In the genomic region with DNA sequence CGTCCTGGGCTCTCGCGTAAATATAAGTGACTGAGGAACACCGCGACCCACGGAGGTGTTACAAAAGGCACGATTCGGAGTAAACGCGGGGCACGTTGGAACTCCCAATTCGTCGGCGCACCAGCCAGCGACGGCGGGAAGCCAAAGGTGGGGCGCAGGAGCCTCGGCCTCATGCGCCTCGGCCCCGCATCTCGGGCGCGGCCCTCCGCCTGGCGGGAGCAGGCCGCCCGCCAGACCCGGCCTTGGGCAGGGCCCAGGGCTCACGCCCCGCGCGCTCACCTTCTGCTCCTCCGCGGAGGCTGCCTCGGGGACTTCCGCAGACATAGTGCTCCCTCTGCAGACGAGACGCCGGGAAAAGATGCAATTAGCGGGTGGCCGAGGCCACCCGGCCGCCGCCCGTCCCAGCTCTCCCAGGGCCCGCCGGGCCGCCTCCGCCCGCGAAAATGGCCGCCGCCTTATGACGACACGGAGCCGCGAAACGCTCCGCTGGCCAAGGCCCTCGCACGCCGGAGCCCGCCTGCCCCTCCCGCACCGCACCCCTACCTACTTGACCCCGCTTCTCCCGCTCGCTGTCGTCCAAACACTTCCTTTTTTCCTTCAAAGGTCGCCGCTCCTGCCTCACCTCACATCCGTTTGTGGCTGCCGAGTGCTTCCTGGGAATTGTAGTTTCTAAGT, we compare ENCODE assay signal across 8 cellular contexts. TPM values are rescaled to one million over a fixed set of nuclear protein-coding genes. Genes with fewer than 3 reads are reported as not detected.
DNase-seq lines count a peak whose midpoint lies in the region; ATAC-seq and TF ChIP-seq lines count a peak whose summit lies in the region.

A gene with protein sequence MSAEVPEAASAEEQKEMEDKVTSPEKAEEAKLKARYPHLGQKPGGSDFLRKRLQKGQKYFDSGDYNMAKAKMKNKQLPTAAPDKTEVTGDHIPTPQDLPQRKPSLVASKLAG (minus strand): TSS at position 462 of the 675 bp plus-strand sequence. CDS start 138 bp downstream, at position 324.

- no peak for TF ChIP-seq POLR2A in testis (IDR thresholded peaks at IDR 0.05)

- intact Hi-C loops in testis (cut with DNase I; ENCODE audit: low total_unique reads): no loop called here

- peak; percentile 90 for ATAC-seq in omental fat pad (ENCODE audit: low FRiP score)

- 2% methylated on average over 13 of the region's 75 CpGs for WGBS in SK-N-SH (ENCODE audit: low lambda C conversion rate)
- WGBS in testis, 2 donors: 0 to 1% methylated on average over 39 to 62 of the region's 75 CpGs

- peak within 1 kb of the TSS; percentile 85 for H3K4me2 ChIP-seq in SK-N-SH

- peak in 1 of 2 experiments; percentile 9; a peak in 1 of 4 replicates for TF ChIP-seq EP300 in SK-N-SH (IDR thresholded peaks at IDR 0.05; ENCODE audit: borderline replicate concordance in 1 of 2, low read depth in 1 of 2, low read length in 1 of 2)

- peak within 1 kb of the TSS; percentile 97 for H2AFZ ChIP-seq in SK-N-SH (ENCODE audit: low read depth)

- peaks cover 7% of the 10 kb centered on the region for H3F3A ChIP-seq in SK-N-SH (replicated peaks; ENCODE audit: insufficient read depth)

- H3K27ac ChIP-seq in SK-N-SH (ENCODE audit: low read depth in 2 of 2, low read length in 1 of 2) (peak within 1 kb of the TSS; percentile 78 to 84), testis (peak within 1 kb of the TSS; percentile 93 to 97)

- CTCF ChIA-PET in SK-N-SH (lab: Yijun Ruan, JAX): no interaction called here

- H3K79me2 ChIP-seq in SK-N-SH (ENCODE audit: insufficient read depth): peaks cover 50% of the 10 kb centered on the region

- peak within 1 kb of the TSS; percentile 94 for H3K4me3 ChIP-seq in GM06990 (replicated peaks; ENCODE audit: low read depth, low read length)
- peak within 1 kb of the TSS; percentile 94 for H3K4me3 ChIP-seq in HFF-Myc (replicated peaks; ENCODE audit: low read depth, low read length)
- H3K4me3 ChIP-seq in SK-N-SH (ENCODE audit: low read depth in 2 of 2, low read length in 1 of 2): peak within 1 kb of the TSS; percentile 70 to 87
- H3K4me3 ChIP-seq in testis: peak within 1 kb of the TSS; percentile 76 to 95

- no peaks in the 10 kb centered on the region for H3K9me3 ChIP-seq in SK-N-SH
- H3K9me3 ChIP-seq in testis: no peaks in the 10 kb centered on the region

- peak; percentile 43 for TF ChIP-seq RAD21 in SK-N-SH (IDR thresholded peaks at IDR 0.05; ENCODE audit: low read length)

- peak; percentile 94 for DNase-seq in GM06990 (ENCODE audit: extremely low read depth, insufficient read length)
- DNase-seq in HFF-Myc (ENCODE audit: extremely low read depth, low read depth): peak; percentile 76
- peak; percentile 88 for DNase-seq in MV-4-11 (lab: John Stamatoyannopoulos, UW)
- peak; percentile 96 for DNase-seq in SK-N-SH
- DNase-seq in activated naive CD4-positive, alpha-beta T cell treated with anti-CD3 and anti-CD28 coated beads, Interleukin-2, amount 50 U/mL, for 16 hours: peak; percentile 78
- DNase-seq in globus pallidus (ENCODE audit: low spot score): peak; percentile 87
- DNase-seq in omental fat pad (ENCODE audit: low spot score): peak; percentile 66
- DNase-seq in testis: peak; percentile 97

- H3K9ac ChIP-seq in SK-N-SH: peak within 1 kb of the TSS; percentile 98

- H3K27me3 ChIP-seq in GM06990 (replicated peaks; ENCODE audit: control insufficient read depth, insufficient read depth, low read length) (no peaks in the 10 kb centered on the region), SK-N-SH (ENCODE audit: insufficient read depth) (no peaks in the 10 kb centered on the region), testis (no peaks in the 10 kb centered on the region)

- POLR2A ChIA-PET in SK-N-SH (lab: Yijun Ruan, JAX): interaction anchor here (0.9 kb wide), 1 partner anchor 18 kb away, joined by 3 read pairs; no protein-coding TSS in a partner anchor

- H3K36me3 ChIP-seq in GM06990 (ENCODE audit: control insufficient read depth, insufficient read depth, low read length): no peaks in the 10 kb centered on the region
- H3K36me3 ChIP-seq in SK-N-SH (replicated peaks in 1 of 2; ENCODE audit: control insufficient read depth in 1 of 2, insufficient read depth in 2 of 2, low read length in 1 of 2): peaks cover 0 to 1% of the 10 kb centered on the region in 2 experiments
- no peaks in the 10 kb centered on the region for H3K36me3 ChIP-seq in testis (ENCODE audit: low read depth, missing control alignments)

- H3K4me1 ChIP-seq in SK-N-SH (ENCODE audit: control insufficient read depth in 1 of 2, insufficient read depth in 2 of 2, low read depth in 1 of 2, low read length in 1 of 2): peaks cover 5 to 8% of the 10 kb centered on the region in 2 experiments; a peak in 3 of 4 replicates
- H3K4me1 ChIP-seq in testis: peaks cover 19% of the 10 kb centered on the region

- H4K20me1 ChIP-seq in SK-N-SH (ENCODE audit: insufficient read depth): peaks cover 42% of the 10 kb centered on the region

- H3K9me2 ChIP-seq in SK-N-SH: no peaks in the 10 kb centered on the region

- TF ChIP-seq CTCF in GM06990 (IDR thresholded peaks at IDR 0.05; ENCODE audit: insufficient read depth, low read length, poor library complexity, severe bottlenecking) (no peak), HFF-Myc (IDR thresholded peaks at IDR 0.05; ENCODE audit: low read depth, low read length, missing control alignments) (no peak), SK-N-SH (IDR thresholded peaks at IDR 0.05) (peak; percentile 13; the same call in 1 of the 2 replicates), omental fat pad (IDR thresholded peaks at IDR 0.05) (no peak), testis (IDR thresholded peaks at IDR 0.05) (no peak)

TF ChIP-seq in SK-N-SH, 30 proteins besides CTCF, POLR2A, EP300 and RAD21 (continues in another document):
- TF ChIP-seq RCOR1 (IDR thresholded peaks at IDR 0.05; ENCODE audit: low read length) (peak; percentile 59; the same call in 1 of the 2 replicates), SMC3 (IDR thresholded peaks at IDR 0.05; ENCODE audit: low read depth, low read length) (no peak), FOSL2 (IDR thresholded peaks at IDR 0.05; ENCODE audit: borderline replicate concordance, low read depth) (no peak), GABPA (IDR thresholded peaks at IDR 0.05; ENCODE audit: low read depth) (peak; percentile 96), EZH2phosphoT487 (IDR thresholded peaks at IDR 0.05; ENCODE audit: borderline replicate concordance, low read depth) (no peak), SIN3A (IDR thresholded peaks at IDR 0.05; ENCODE audit: borderline replicate concordance, low read depth, low read length) (peak; percentile 20; the same call in 1 of the 2 replicates), JUND (IDR thresholded peaks at IDR 0.05) (0 out of 2 replicates have a peak, but pooled peaks have one; percentile 8), ELF1 (IDR thresholded peaks at IDR 0.05) (peak; percentile 50), MEF2A (IDR thresholded peaks at IDR 0.05; ENCODE audit: borderline replicate concordance, low read depth) (no peak), NFIC (IDR thresholded peaks at IDR 0.05; ENCODE audit: borderline replicate concordance) (no peak; the same call in 1 of the 2 replicates), POLR2AphosphoS5 (IDR thresholded peaks at IDR 0.05; ENCODE audit: low read depth, low read length) (peak; percentile 53)
- TF ChIP-seq, protein P1, sequence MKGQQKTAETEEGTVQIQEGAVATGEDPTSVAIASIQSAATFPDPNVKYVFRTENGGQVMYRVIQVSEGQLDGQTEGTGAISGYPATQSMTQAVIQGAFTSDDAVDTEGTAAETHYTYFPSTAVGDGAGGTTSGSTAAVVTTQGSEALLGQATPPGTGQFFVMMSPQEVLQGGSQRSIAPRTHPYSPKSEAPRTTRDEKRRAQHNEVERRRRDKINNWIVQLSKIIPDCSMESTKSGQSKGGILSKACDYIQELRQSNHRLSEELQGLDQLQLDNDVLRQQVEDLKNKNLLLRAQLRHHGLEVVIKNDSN (IDR thresholded peaks at IDR 0.05; ENCODE audit: borderline replicate concordance, low read depth): no peak
- TF ChIP-seq, protein P2, sequence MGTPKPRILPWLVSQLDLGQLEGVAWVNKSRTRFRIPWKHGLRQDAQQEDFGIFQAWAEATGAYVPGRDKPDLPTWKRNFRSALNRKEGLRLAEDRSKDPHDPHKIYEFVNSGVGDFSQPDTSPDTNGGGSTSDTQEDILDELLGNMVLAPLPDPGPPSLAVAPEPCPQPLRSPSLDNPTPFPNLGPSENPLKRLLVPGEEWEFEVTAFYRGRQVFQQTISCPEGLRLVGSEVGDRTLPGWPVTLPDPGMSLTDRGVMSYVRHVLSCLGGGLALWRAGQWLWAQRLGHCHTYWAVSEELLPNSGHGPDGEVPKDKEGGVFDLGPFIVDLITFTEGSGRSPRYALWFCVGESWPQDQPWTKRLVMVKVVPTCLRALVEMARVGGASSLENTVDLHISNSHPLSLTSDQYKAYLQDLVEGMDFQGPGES (IDR thresholded peaks at IDR 0.05; ENCODE audit: low read depth, low read length): no peak
- TF ChIP-seq, protein P3, sequence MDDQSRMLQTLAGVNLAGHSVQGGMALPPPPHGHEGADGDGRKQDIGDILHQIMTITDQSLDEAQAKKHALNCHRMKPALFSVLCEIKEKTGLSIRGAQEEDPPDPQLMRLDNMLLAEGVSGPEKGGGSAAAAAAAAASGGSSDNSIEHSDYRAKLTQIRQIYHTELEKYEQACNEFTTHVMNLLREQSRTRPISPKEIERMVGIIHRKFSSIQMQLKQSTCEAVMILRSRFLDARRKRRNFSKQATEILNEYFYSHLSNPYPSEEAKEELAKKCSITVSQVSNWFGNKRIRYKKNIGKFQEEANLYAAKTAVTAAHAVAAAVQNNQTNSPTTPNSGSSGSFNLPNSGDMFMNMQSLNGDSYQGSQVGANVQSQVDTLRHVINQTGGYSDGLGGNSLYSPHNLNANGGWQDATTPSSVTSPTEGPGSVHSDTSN (IDR thresholded peaks at IDR 0.05): 0 out of 2 replicates have a peak, but pooled peaks have one; percentile 8
- TF ChIP-seq, protein P4, sequence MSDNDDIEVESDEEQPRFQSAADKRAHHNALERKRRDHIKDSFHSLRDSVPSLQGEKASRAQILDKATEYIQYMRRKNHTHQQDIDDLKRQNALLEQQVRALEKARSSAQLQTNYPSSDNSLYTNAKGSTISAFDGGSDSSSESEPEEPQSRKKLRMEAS (IDR thresholded peaks at IDR 0.05; ENCODE audit: low read depth): peak; percentile 96

RNA-seq across cellular contexts. Expression of the gene that starts here (rescaled TPM):
- polyA plus RNA-seq in SK-N-SH (2012; rRNA removed): 29.0 and 47.1 TPM in 2 replicates
- 59.4 and 70.0 TPM in 2 replicates for polyA plus RNA-seq in SK-N-SH (2012; cell fraction: cytosol; rRNA removed)
- polyA plus RNA-seq in SK-N-SH (2012; cell fraction: nucleus; rRNA removed): 7.3 and 18.2 TPM in 2 replicates
- 100 to 1,000 TPM; 105 to 144 (median 131) TPM for total RNA-seq in omental fat pad
- 100 to 1,000 TPM; 114 to 139 TPM for total RNA-seq in testis
- 162 TPM for polyA plus RNA-seq in testis (ENCODE audit: insufficient read depth, low read depth, low replicate concordance)

Comparison
In these comparisons a context has a peak if more than half of its experiments do, and no peak if none do; other contexts are left out.
1. Peak in every context shown above with its lines: DNase-seq, ATAC-seq, H3K4me3 ChIP-seq and H3K27ac ChIP-seq.